Comparison of ENCODE assay signal across 8 cellular contexts in genomic region chr11:18768472-18768901, GRCh38. TPM values are rescaled to one million over a fixed set of nuclear protein-coding genes. Genes with fewer than 3 reads are reported as not detected.
DNase-seq lines count a peak whose midpoint lies in the region; ATAC-seq lines count a peak whose summit lies in the region.

No MANE protein-coding gene starts in this region.

- in situ Hi-C loops in ACHN (cut with HindIII; ENCODE audit: low pct_ligation_motif_present, low pct_unique_long_range_greater_than_20kb, low sequenced_read_pairs) = no loop called here

- peaks cover 26% of the 10 kb centered on the region for H3K27me3 Mint-ChIP-seq in activated naive CD8-positive, alpha-beta T cell treated with anti-CD3 and anti-CD28 coated beads for 36 hours

- ATAC-seq in GM18498 (IDR thresholded peaks at IDR 0.05; ENCODE audit: unreplicated experiment) (peak; percentile 88), GM19452 (IDR thresholded peaks at IDR 0.05; ENCODE audit: unreplicated experiment) (peak; percentile 79), HG03135 (IDR thresholded peaks at IDR 0.05; ENCODE audit: unreplicated experiment) (peak; percentile 77), left colon (no peak)

- peaks cover 23% of the 10 kb centered on the region for H3K4me1 Mint-ChIP-seq in activated naive CD8-positive, alpha-beta T cell treated with anti-CD3 and anti-CD28 coated beads for 36 hours

- no peak overlapping the region for H3K4me3 Mint-ChIP-seq in activated naive CD8-positive, alpha-beta T cell treated with anti-CD3 and anti-CD28 coated beads for 36 hours

- H3K9me3 Mint-ChIP-seq in activated naive CD8-positive, alpha-beta T cell treated with anti-CD3 and anti-CD28 coated beads for 36 hours = no peaks in the 10 kb centered on the region

- intact Hi-C loops in left colon (cut with DNase I, micrococcal nuclease) = no loop called here

- H3K27ac Mint-ChIP-seq in activated naive CD8-positive, alpha-beta T cell treated with anti-CD3 and anti-CD28 coated beads for 36 hours = peak overlapping the region; percentile 70

- H3K36me3 Mint-ChIP-seq in activated naive CD8-positive, alpha-beta T cell treated with anti-CD3 and anti-CD28 coated beads for 36 hours = no peaks in the 10 kb centered on the region

- peak; percentile 23 for DNase-seq in activated naive CD8-positive, alpha-beta T cell treated with anti-CD3 and anti-CD28 coated beads for 36 hours
- DNase-seq in globus pallidus (ENCODE audit: low spot score) = no peak
- no peak for DNase-seq in left colon
- no peak for DNase-seq in ACHN
- no peak for DNase-seq in activated effector memory CD4-positive, alpha-beta T cell treated with anti-CD3 and anti-CD28 coated beads, Interleukin-2, amount 50 U/mL, for 16 hours

RNA-seq across cellular contexts. Expression of gene PTPN5, which starts 23.1 kb away (rescaled TPM):
- not detected for total RNA-seq in activated naive CD8-positive, alpha-beta T cell treated with anti-CD3 and anti-CD28 coated beads for 36 hours
- total RNA-seq in left colon = under 1 TPM; 0.18 to 0.22 TPM

RNA-seq across cellular contexts. Expression of gene IGSF22, which starts 42.5 kb away (rescaled TPM):
- 1 to 10 TPM; 1.1 to 1.3 TPM for total RNA-seq in activated naive CD8-positive, alpha-beta T cell treated with anti-CD3 and anti-CD28 coated beads for 36 hours
- total RNA-seq in left colon = 1 to 10 TPM in 1 of 2 donors, under 1 TPM in 1; 0.81 to 2.0 TPM
